ENCODE assay signal across 14 cellular contexts in genomic region chr6:158894192-158894591, GRCh38.
A peak's percentile ranks its signal among the peaks of the same experiment; 100 is the strongest.
DNase-seq lines count a peak whose midpoint lies in the region; ATAC-seq and TF ChIP-seq lines count a peak whose summit lies in the region.
"Had no signal": no experiment of that assay in that cellular context is flagged by ENCODE, and none has a peak within 500 bp of the region (broad histone marks: within the 10 kb centered on the region; RNA-seq: fewer than 3 reads in every experiment).

No MANE protein-coding gene starts in this region.

- H3K4me1 ChIP-seq in suprapubic skin (no peaks in the 10 kb centered on the region), psoas muscle (no peaks in the 10 kb centered on the region)
- H3K4me1 ChIP-seq: lower lobe of right lung had no signal

- TF ChIP-seq CTCF in AG04449 (IDR thresholded peaks at IDR 0.05; ENCODE audit: insufficient read depth, low read length, missing control alignments) (no peak), astrocyte of the spinal cord (IDR thresholded peaks at IDR 0.05; ENCODE audit: low read depth, low read length) (no peak), suprapubic skin (IDR thresholded peaks at IDR 0.05) (no peak), psoas muscle (IDR thresholded peaks at IDR 0.05) (no peak)

- no peaks in the 10 kb centered on the region for H3K9me3 ChIP-seq in suprapubic skin
- no peaks in the 10 kb centered on the region for H3K9me3 ChIP-seq in psoas muscle
- H3K9me3 ChIP-seq: lower lobe of right lung had no signal

- no peak for ATAC-seq in psoas muscle
- ATAC-seq: activated CD8-positive, alpha-beta T cell treated with anti-CD3 and anti-CD28 coated beads for 36 hours had no signal

- H3K4me3 ChIP-seq in AG04449 (ENCODE audit: low read depth, low read length) (no peak overlapping the region), astrocyte of the spinal cord (ENCODE audit: low read depth, low read length) (no peak overlapping the region), suprapubic skin (no peak overlapping the region), psoas muscle (no peak overlapping the region)
- H3K4me3 ChIP-seq: lower lobe of right lung had no signal

- H3K36me3 ChIP-seq in suprapubic skin (no peaks in the 10 kb centered on the region), psoas muscle (ENCODE audit: insufficient read depth in 1 of 2, low read depth in 1 of 2) (no peaks in the 10 kb centered on the region)
- H3K36me3 ChIP-seq: lower lobe of right lung had no signal

- CTCF ChIA-PET in AG04449 (lab: Yijun Ruan, JAX), result interaction anchor here (1.6 kb wide), 1 partner anchor 10 kb away, joined by 4 read pairs; no protein-coding TSS in a partner anchor

- intact Hi-C loops in psoas muscle (cut with DNase I), result no loop called here

- no peak overlapping the region for H3K27ac ChIP-seq in suprapubic skin
- H3K27ac ChIP-seq in psoas muscle, result no peak overlapping the region
- H3K27ac ChIP-seq: lower lobe of right lung had no signal

- peak; percentile 89 for DNase-seq in AG04449 (ENCODE audit: low read depth, low spot score)
- peak; percentile 66 for DNase-seq in HS-5 (ENCODE audit: low read depth)
- peak; percentile 81 for DNase-seq in astrocyte of the spinal cord (ENCODE audit: low read depth, low spot score)
- DNase-seq in islet precursor cell, result peak; percentile 89
- DNase-seq in suprapubic skin (ENCODE audit: low spot score in 2 of 2), result no peak
- no peak for DNase-seq in NOMO-1 (lab: John Stamatoyannopoulos, UW; ENCODE audit: unreplicated experiment in 2 of 2)
- no peak for DNase-seq in activated effector memory CD4-positive, alpha-beta T cell treated with Interleukin-2 at 50 U/mL for 16 hours
- no peak for DNase-seq in psoas muscle
- DNase-seq: activated CD8-positive, alpha-beta T cell treated with anti-CD3 and anti-CD28 coated beads for 36 hours; C1 segment of cervical spinal cord; lower lobe of right lung; NCI-H1048; SIG-M5; stimulated activated CD4-positive, alpha-beta T cell treated with anti-CD3 and anti-CD28 coated beads, Interleukin-1b, Interleukin-23, amount 100 ng/mL, for 48 hours had no signal

- no peak for TF ChIP-seq POLR2A in suprapubic skin (IDR thresholded peaks at IDR 0.05)

- H3K27me3 ChIP-seq in suprapubic skin, result no peaks in the 10 kb centered on the region
- no peaks in the 10 kb centered on the region for H3K27me3 ChIP-seq in psoas muscle (ENCODE audit: insufficient read depth in 3 of 3, low read length in 2 of 3)

- no peak for TF ChIP-seq EP300 in suprapubic skin (IDR thresholded peaks at IDR 0.05)

- in situ Hi-C loops in astrocyte of the spinal cord (cut with HindIII; ENCODE audit: low sequenced_read_pairs), result no loop called here

- POLR2A ChIA-PET in AG04449 (lab: Yijun Ruan, JAX), result interaction anchor here (0.7 kb wide), 1 partner anchor 85 kb away, joined by 3 read pairs; no protein-coding TSS in a partner anchor

- WGBS in suprapubic skin, result 40% methylated on average over 4 of the region's 4 CpGs
- WGBS in psoas muscle, 3 donors, result 63 to 65% (median 64%) methylated on average over 4 of the region's 4 CpGs

Comparison
In these comparisons a context has a peak if more than half of its experiments do, and no peak if none do; other contexts are left out.
1. DNase-seq: peak in AG04449 (single experiment), HS-5 (single experiment), astrocyte of the spinal cord (single experiment) and islet precursor cell (single experiment); none in suprapubic skin (0 of 2), NOMO-1 (0 of 2), activated effector memory CD4-positive, alpha-beta T cell treated with Interleukin-2 at 50 U/mL for 16 hours (single experiment) and psoas muscle (0 of 2).